8 cellular contexts compared by ENCODE assay signal in the genomic region with DNA sequence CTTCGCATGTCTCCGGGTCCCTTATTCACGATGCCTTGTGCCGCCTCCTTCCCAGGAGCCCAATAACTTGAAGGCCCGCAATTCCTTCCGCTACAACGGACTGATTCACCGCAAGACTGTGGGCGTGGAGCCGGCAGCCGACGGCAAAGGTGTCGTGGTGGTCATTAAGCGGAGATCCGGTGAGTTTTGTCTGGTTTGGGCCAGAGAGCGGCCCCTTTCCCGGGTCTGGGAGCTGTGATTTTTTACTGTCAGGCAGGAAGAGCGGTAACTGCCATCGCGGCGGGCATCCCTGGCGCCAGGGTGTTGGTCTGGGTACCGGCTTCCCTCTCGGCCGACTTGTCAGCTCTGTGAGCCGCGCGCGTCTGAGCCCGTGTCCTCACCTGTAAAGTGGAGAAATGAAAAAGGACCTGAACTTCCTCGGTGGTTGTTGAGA. TPM values are rescaled to one million over a fixed set of nuclear protein-coding genes. Genes with fewer than 3 reads are reported as not detected.
DNase-seq lines count a peak whose midpoint lies in the region; ATAC-seq and TF ChIP-seq lines count a peak whose summit lies in the region.

No MANE protein-coding gene starts in this region.

- no peaks in the 10 kb centered on the region for H3K79me2 ChIP-seq in OCI-LY1 (ENCODE audit: insufficient read depth, low read length)
- peaks cover 32% of the 10 kb centered on the region for H3K79me2 ChIP-seq in neural progenitor cell (ENCODE audit: low read depth)

- no peaks in the 10 kb centered on the region for H3K9me2 ChIP-seq in OCI-LY1 (ENCODE audit: low read depth, low read length)

- POLR2A ChIA-PET in CD4-positive, alpha-beta T cell (lab: Charles Lee) = interaction anchor here (1.0 to 5.4 kb wide), 7 partner anchors 13 to 132 kb away, joined by 4 to 45 read pairs (median 10); a partner anchor contains a TSS

- peaks cover 52% of the 10 kb centered on the region for H3K36me3 ChIP-seq in OCI-LY1 (ENCODE audit: insufficient read depth, low read length)
- H3K36me3 ChIP-seq in neural progenitor cell = no peaks in the 10 kb centered on the region

- H3K27ac ChIP-seq in CD4-positive, alpha-beta T cell (ENCODE audit: low read depth, low read length) = peak overlapping the region; percentile 72
- peak overlapping the region; percentile 46 for H3K27ac ChIP-seq in OCI-LY1 (ENCODE audit: low read depth, low read length, poor library complexity, severe bottlenecking)
- H3K27ac ChIP-seq in neural progenitor cell = no peak overlapping the region

- H3K9ac ChIP-seq in OCI-LY1 (ENCODE audit: low read length) = peak overlapping the region; percentile 96
- peak overlapping the region; percentile 88 for H3K9ac ChIP-seq in neural progenitor cell

- H3K4me1 ChIP-seq in OCI-LY1 (ENCODE audit: insufficient read depth, low read length, severe bottlenecking) (peaks cover 47% of the 10 kb centered on the region), neural progenitor cell (peaks cover 35% of the 10 kb centered on the region)

- peak overlapping the region; percentile 97 for H3K27ac Mint-ChIP-seq in CD4-positive, alpha-beta T cell
- H3K27ac Mint-ChIP-seq in effector memory CD8-positive, alpha-beta T cell = peak overlapping the region; percentile 96 to 99
- H3K27ac Mint-ChIP-seq in neural progenitor cell = no peak overlapping the region

- no peaks in the 10 kb centered on the region for H3K27me3 ChIP-seq in CD4-positive, alpha-beta T cell (ENCODE audit: control insufficient read depth, insufficient read depth, low read length)
- H3K27me3 ChIP-seq in OCI-LY1 (ENCODE audit: insufficient read depth, low read length) = no peaks in the 10 kb centered on the region
- H3K27me3 ChIP-seq in neural progenitor cell = peaks cover 17% of the 10 kb centered on the region

- peak overlapping the region; percentile 100 for H3K4me3 Mint-ChIP-seq in CD4-positive, alpha-beta T cell
- H3K4me3 Mint-ChIP-seq in effector memory CD8-positive, alpha-beta T cell = peak overlapping the region; percentile 94 to 97
- peak overlapping the region; percentile 100 for H3K4me3 Mint-ChIP-seq in neural progenitor cell

- H3K9me3 ChIP-seq in CD4-positive, alpha-beta T cell (ENCODE audit: control insufficient read depth, low read length) = no peaks in the 10 kb centered on the region
- H3K9me3 ChIP-seq in OCI-LY1 (ENCODE audit: low read length) (no peaks in the 10 kb centered on the region), neural progenitor cell (ENCODE audit: low read depth) (no peaks in the 10 kb centered on the region)

- H3K36me3 Mint-ChIP-seq in CD4-positive, alpha-beta T cell (ENCODE audit: low read depth) = peaks cover 63% of the 10 kb centered on the region
- H3K36me3 Mint-ChIP-seq in effector memory CD8-positive, alpha-beta T cell (ENCODE audit: insufficient read depth) = peaks cover 66% of the 10 kb centered on the region
- H3K36me3 Mint-ChIP-seq in neural progenitor cell = peaks cover 11% of the 10 kb centered on the region

- intact Hi-C loops in CD4-positive, alpha-beta T cell (cut with DNase I, micrococcal nuclease) = loop anchor here (1.0 to 5.0 kb wide), 4 partner anchors 20 to 256 kb away; a partner anchor contains a TSS

- CTCF ChIA-PET in CD4-positive, alpha-beta T cell (lab: Charles Lee) = no interaction called here

- H3F3A ChIP-seq in OCI-LY1 (ENCODE audit: insufficient read depth, low read length) (no peaks in the 10 kb centered on the region), neural progenitor cell (ENCODE audit: low read depth) (peaks cover 63% of the 10 kb centered on the region)

- ATAC-seq in CD4-positive, alpha-beta T cell (ENCODE audit: poor library complexity) = no peak
- ATAC-seq in effector memory CD8-positive, alpha-beta T cell (replicated peaks) = no peak

- H2AFZ ChIP-seq in OCI-LY1 (ENCODE audit: low read length) (no peak overlapping the region), neural progenitor cell (replicated peaks) (no peak overlapping the region)

- H3K4me3 ChIP-seq in OCI-LY1 (ENCODE audit: low read depth, low read length, poor library complexity, severe bottlenecking) (peak overlapping the region; percentile 94), neural progenitor cell (peak overlapping the region; percentile 90)

- H3K9me3 Mint-ChIP-seq in CD4-positive, alpha-beta T cell = no peaks in the 10 kb centered on the region
- no peaks in the 10 kb centered on the region for H3K9me3 Mint-ChIP-seq in effector memory CD8-positive, alpha-beta T cell
- H3K9me3 Mint-ChIP-seq in neural progenitor cell = peaks cover 4% of the 10 kb centered on the region

- H3K4me2 ChIP-seq in OCI-LY1 (ENCODE audit: low read length) = peak overlapping the region; percentile 89
- peak overlapping the region; percentile 100 for H3K4me2 ChIP-seq in neural progenitor cell

- H4K20me1 ChIP-seq in OCI-LY1 (ENCODE audit: insufficient read depth, low read length) (no peaks in the 10 kb centered on the region), neural progenitor cell (ENCODE audit: low read depth) (peaks cover 57% of the 10 kb centered on the region)

- H3K4me1 Mint-ChIP-seq in CD4-positive, alpha-beta T cell (ENCODE audit: low read depth) = peaks cover 81% of the 10 kb centered on the region
- H3K4me1 Mint-ChIP-seq in effector memory CD8-positive, alpha-beta T cell (ENCODE audit: low read depth in 2 of 2) = peaks cover 66 to 75% of the 10 kb centered on the region in 2 donors
- H3K4me1 Mint-ChIP-seq in neural progenitor cell = peaks cover 47% of the 10 kb centered on the region

- DNase-seq in CD4-positive, alpha-beta T cell = peak in 1 of 10 experiments; percentile 15
- no peak for DNase-seq in effector memory CD8-positive, alpha-beta T cell
- no peak for DNase-seq in neural progenitor cell (ENCODE audit: low spot score)
- DNase-seq in NOMO-1 treated with dmso at 0.1 percent for 144 hours (lab: John Stamatoyannopoulos, UW; ENCODE audit: unreplicated experiment) = no peak
- DNase-seq in OCI-M1 (lab: John Stamatoyannopoulos, UW) = no peak
- no peak for DNase-seq in DMS153 treated with DMSO at 0.1 percent for 48 hours (lab: John Stamatoyannopoulos, UW; ENCODE audit: unreplicated experiment)
- DNase-seq in NCI-H69 (lab: John Stamatoyannopoulos, UW) = no peak

- TF ChIP-seq CTCF in CD4-positive, alpha-beta T cell (IDR thresholded peaks at IDR 0.05) = no peak
- TF ChIP-seq CTCF in OCI-LY1 (IDR thresholded peaks at IDR 0.05; ENCODE audit: low read length) = no peak
- TF ChIP-seq CTCF in neural progenitor cell (IDR thresholded peaks at IDR 0.05) = no peak

- H3K27me3 Mint-ChIP-seq in CD4-positive, alpha-beta T cell = no peaks in the 10 kb centered on the region
- no peaks in the 10 kb centered on the region for H3K27me3 Mint-ChIP-seq in effector memory CD8-positive, alpha-beta T cell
- peaks cover 18% of the 10 kb centered on the region for H3K27me3 Mint-ChIP-seq in neural progenitor cell (ENCODE audit: insufficient read depth, low read depth)

RNA-seq across cellular contexts. Expression of a gene that starts 0.8 kb away (rescaled TPM):
- 1,000 to 10,000 TPM; 3,995 to 4,178 TPM for total RNA-seq in CD4-positive, alpha-beta T cell
- 1,017 and 1,124 TPM in 2 replicates for total RNA-seq in neural progenitor cell (ENCODE audit: low replicate concordance)

RNA-seq across cellular contexts. Expression of a gene that starts 2.4 kb away (rescaled TPM):
- total RNA-seq in CD4-positive, alpha-beta T cell = 10 to 100 TPM; 14.2 to 14.3 TPM
- total RNA-seq in neural progenitor cell (ENCODE audit: low replicate concordance) = 0.15 TPM in 1 of 2 replicates, not detected in the other

RNA-seq across cellular contexts. Expression of a gene that starts 9.9 kb away (rescaled TPM):
- not detected for total RNA-seq in CD4-positive, alpha-beta T cell
- total RNA-seq in neural progenitor cell (ENCODE audit: low replicate concordance) = not detected in 2 replicates

RNA-seq across cellular contexts. Expression of a gene that starts 16.3 kb away (rescaled TPM):
- under 1 TPM; 0.22 to 0.92 TPM for total RNA-seq in CD4-positive, alpha-beta T cell
- 0.06 and 0.62 TPM in 2 replicates for total RNA-seq in neural progenitor cell (ENCODE audit: low replicate concordance)

RNA-seq across cellular contexts. Expression of a gene that starts 21.1 kb away (rescaled TPM):
- total RNA-seq in CD4-positive, alpha-beta T cell = 10 to 100 TPM; 50.9 to 62.9 TPM
- total RNA-seq in neural progenitor cell (ENCODE audit: low replicate concordance) = 118 and 159 TPM in 2 replicates

Comparison
In these comparisons a context has a peak if more than half of its experiments do, and no peak if none do; other contexts are left out.
1. RNA of a gene that starts 2.4 kb away (total RNA-seq): 14.2 to 14.3 TPM in CD4-positive, alpha-beta T cell; 0.15 TPM in neural progenitor cell; every median in the first group is over 10 times any median in the second.
2. Peak in every context shown above with its lines, with median percentiles within 50 percentile points of each other: H3K4me3 Mint-ChIP-seq.